In the genomic region with DNA sequence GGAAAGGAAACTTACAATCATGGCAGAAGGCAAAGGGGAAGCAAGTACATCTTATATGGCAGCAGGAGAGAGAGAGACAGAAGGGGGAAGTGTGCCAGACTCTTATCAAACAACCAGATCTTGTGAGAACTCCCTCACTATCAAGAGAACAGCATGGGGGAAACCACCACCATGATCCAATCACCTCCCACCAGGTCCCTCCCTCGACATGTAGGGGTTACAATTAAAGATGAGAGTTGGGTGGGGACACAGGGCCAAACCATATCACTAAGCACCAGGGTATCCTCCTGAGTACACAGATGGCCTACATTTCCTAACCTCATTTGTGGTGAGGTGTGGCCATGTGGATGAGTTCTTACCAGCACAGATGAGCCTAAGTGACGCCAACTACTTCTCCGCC, we compare ENCODE assay signal across 21 cellular contexts.
DNase-seq lines count a peak whose midpoint lies in the region; ATAC-seq, FAIRE-seq and TF ChIP-seq lines count a peak whose summit lies in the region.
"Had no signal": no experiment of that assay in that cellular context is flagged by ENCODE, and none has a peak within 500 bp of the region (broad histone marks: within the 10 kb centered on the region; RNA-seq: fewer than 3 reads in every experiment).

No MANE protein-coding gene starts in this region.

- ATAC-seq in GM19467 (IDR thresholded peaks at IDR 0.05; ENCODE audit: unreplicated experiment) (no peak), upper lobe of left lung (ENCODE audit: low FRiP score in 2 of 2) (no peak)
- ATAC-seq: CD8-positive, alpha-beta T cell had no signal

- H3K9me3 ChIP-seq in upper lobe of left lung: no peaks in the 10 kb centered on the region
- H3K9me3 ChIP-seq: Peyer's patch had no signal

- H3K36me3 ChIP-seq in upper lobe of left lung: no peaks in the 10 kb centered on the region
- H3K36me3 ChIP-seq: Peyer's patch had no signal

- no peak for TF ChIP-seq EP300 in upper lobe of left lung (IDR thresholded peaks at IDR 0.05)

- 48 to 58% methylated on average over 3 of the region's 3 CpGs for WGBS in upper lobe of left lung, 2 donors

- no peaks in the 10 kb centered on the region for H3K4me1 ChIP-seq in upper lobe of left lung
- H3K4me1 ChIP-seq: Peyer's patch had no signal

- no peak overlapping the region for H3K27ac ChIP-seq in coronary artery
- no peak overlapping the region for H3K27ac ChIP-seq in upper lobe of left lung
- H3K27ac ChIP-seq: GM23248, Peyer's patch had no signal

- H3K4me3 ChIP-seq in coronary artery: no peak overlapping the region
- no peak overlapping the region for H3K4me3 ChIP-seq in upper lobe of left lung
- H3K4me3 ChIP-seq: GM23248, Peyer's patch had no signal

- H3K27me3 ChIP-seq in upper lobe of left lung: no peaks in the 10 kb centered on the region
- H3K27me3 ChIP-seq: Peyer's patch had no signal

- TF ChIP-seq CTCF in coronary artery (IDR thresholded peaks at IDR 0.05) (no peak), upper lobe of left lung (IDR thresholded peaks at IDR 0.05) (no peak)

- TF ChIP-seq POLR2A in GM12891 (IDR thresholded peaks at IDR 0.05; ENCODE audit: low read depth, low read length): no peak
- TF ChIP-seq POLR2A in upper lobe of left lung (IDR thresholded peaks at IDR 0.05): no peak

- DNase-seq in DMS 273 (lab: John Stamatoyannopoulos, UW; ENCODE audit: unreplicated experiment) (peak; percentile 85), GM12891 (ENCODE audit: insufficient read length, low spot score) (no peak), NCI-H2171 treated with DMSO at 0.1 percent for 48 hours (lab: John Stamatoyannopoulos, UW) (peak; percentile 69), coronary artery (ENCODE audit: low spot score) (peak; percentile 9), C1 segment of cervical spinal cord (lab: John Stamatoyannopoulos, UW) (no peak), NCI-H1417 (lab: John Stamatoyannopoulos, UW) (no peak), upper lobe of left lung (no peak)
- DNase-seq: AML-193; CD8-positive, alpha-beta T cell; GM23248; MM.1S; NCI-H146; NCI-H2081 treated with DMSO at 0.1 percent for 48 hours; NCI-H226; Peyer's patch; SHP77 treated with DMSO at 0.1 percent for 48 hours; SW 1271 had no signal

- peak; percentile 16 for FAIRE-seq in GM12891 (lab: Jason Lieb, UNC)
- FAIRE-seq: GM12892, GM19239, HTR-8/SVneo had no signal

TF ChIP-seq in GM12891, 5 proteins besides CTCF, POLR2A, EP300 and RAD21:
- no peak for TF ChIP-seq POU2F2 (IDR thresholded peaks at IDR 0.05; ENCODE audit: low read depth, low read length)
- TF ChIP-seq TAF1 (IDR thresholded peaks at IDR 0.05; ENCODE audit: low read depth, low read length): no peak
- TF ChIP-seq POLR2AphosphoS5 (IDR thresholded peaks at IDR 0.05; ENCODE audit: low read depth, low read length): no peak
- TF ChIP-seq PAX5 (IDR thresholded peaks at IDR 0.05; ENCODE audit: insufficient read depth, low read length, severe bottlenecking): no peak
- TF ChIP-seq SPI1 (IDR thresholded peaks at IDR 0.05; ENCODE audit: low read depth, low read length): no peak

Comparison
In these comparisons a context has a peak if more than half of its experiments do, and no peak if none do; other contexts are left out.
1. DNase-seq: peak in DMS 273 (single experiment), NCI-H2171 treated with DMSO at 0.1 percent for 48 hours (single experiment) and coronary artery (single experiment); none in GM12891 (single experiment), C1 segment of cervical spinal cord (0 of 14), NCI-H1417 (0 of 3) and upper lobe of left lung (0 of 2).